ENCODE assay signal across 8 cellular contexts in the genomic region with DNA sequence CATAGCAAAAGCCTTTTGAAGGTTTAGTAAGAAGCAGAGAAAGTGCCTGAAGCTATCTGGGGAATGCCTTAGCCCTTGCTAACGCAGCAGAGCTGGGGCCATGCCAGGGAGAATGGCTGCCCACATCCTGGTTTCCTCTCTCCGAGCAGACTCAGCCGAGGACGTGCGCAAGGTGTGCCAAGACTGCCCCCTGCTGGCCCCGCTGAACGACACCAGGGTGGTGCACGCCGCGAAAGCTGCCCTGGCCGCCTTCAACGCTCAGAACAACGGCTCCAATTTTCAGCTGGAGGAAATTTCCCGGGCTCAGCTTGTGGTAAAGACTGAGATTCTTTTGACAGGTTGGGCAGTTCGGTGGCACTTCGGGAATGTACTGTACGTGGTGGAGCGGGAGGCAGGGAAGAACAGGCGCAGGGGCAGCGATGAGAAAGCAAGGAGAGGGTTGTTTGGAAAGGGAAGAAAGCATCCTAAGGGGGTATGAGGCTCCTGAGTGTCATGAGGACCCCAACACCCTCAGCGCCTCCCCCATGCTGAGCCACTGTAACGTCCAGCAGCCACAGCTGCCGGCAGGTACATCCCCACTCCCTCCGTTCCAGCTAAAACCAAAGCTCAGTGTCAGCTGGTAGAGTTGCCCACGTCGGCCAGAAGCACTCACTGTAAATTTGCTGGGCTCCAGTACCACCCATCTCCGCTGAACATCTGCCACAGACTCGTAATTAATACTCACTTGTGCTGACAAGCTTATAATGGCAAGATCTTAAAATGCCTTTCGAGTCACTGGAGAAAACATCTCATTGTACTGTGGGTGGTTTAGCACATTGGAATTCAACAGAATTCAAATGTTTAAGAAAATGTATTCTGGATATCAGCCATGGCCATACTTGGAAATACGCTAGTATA. TPM values are rescaled to one million over a fixed set of nuclear protein-coding genes. Genes with fewer than 3 reads are reported as not detected.
A peak's percentile ranks its signal among the peaks of the same experiment; 100 is the strongest.
DNase-seq lines count a peak whose midpoint lies in the region; ATAC-seq and TF ChIP-seq lines count a peak whose summit lies in the region.

No MANE protein-coding gene starts in this region.

- H3K27ac ChIP-seq in ascending aorta (no peak overlapping the region), gastrocnemius medialis (no peak overlapping the region)

- intact Hi-C loops in ascending aorta (cut with DNase I) (loop anchor here (1.0 to 10.0 kb wide), 6 partner anchors 50 to 1095 kb away; partner anchors contain the start of genes ST6GAL1 and TBCCD1), gastrocnemius medialis (cut with DNase I; ENCODE audit: low total_unique reads) (loop anchor here (5.0 to 10.0 kb wide), 2 partner anchors 548 to 635 kb away; no protein-coding TSS in a partner anchor)

- H3K9me3 ChIP-seq in ascending aorta, result no peaks in the 10 kb centered on the region
- H3K9me3 ChIP-seq in gastrocnemius medialis, result no peaks in the 10 kb centered on the region

- H3K4me3 ChIP-seq in ascending aorta, result peak overlapping the region in 1 of 2 donors; percentile 45
- H3K4me3 ChIP-seq in gastrocnemius medialis, result peak overlapping the region in 1 of 4 donors; percentile 27

- H3K36me3 ChIP-seq in ascending aorta (no peaks in the 10 kb centered on the region), gastrocnemius medialis (no peaks in the 10 kb centered on the region)

- TF ChIP-seq CTCF in ascending aorta (IDR thresholded peaks at IDR 0.05), result peak; percentile 86 to 93 (median 88)
- peak; percentile 39 to 86 (median 65) for TF ChIP-seq CTCF in gastrocnemius medialis (IDR thresholded peaks at IDR 0.05 in 4 of 5, conservative IDR thresholded peaks at IDR 0.05 in 1 of 5)

- H3K4me1 ChIP-seq in ascending aorta (peaks cover 2 to 4% of the 10 kb centered on the region in 2 donors), gastrocnemius medialis (peaks cover 0 to 6% of the 10 kb centered on the region in 2 donors)

- ATAC-seq in HG02973 (IDR thresholded peaks at IDR 0.05; ENCODE audit: unreplicated experiment) (peak; percentile 91), gastrocnemius medialis (peak; percentile 68 to 81)

- DNase-seq in NK-92 treated with Interleukin-12 subunit alpha and Interleukin-12 subunit beta, amount 100 ng/mL, for 24 hours (lab: John Stamatoyannopoulos, UW), result peak; percentile 13
- DNase-seq in NK-92 (lab: John Stamatoyannopoulos, UW; ENCODE audit: unreplicated experiment) (no peak), NCI-H1694 treated with DMSO at 0.1 percent for 48 hours (lab: John Stamatoyannopoulos, UW) (peak; percentile 84), T-helper 22 cell (ENCODE audit: low read depth) (peak; percentile 66), ascending aorta (ENCODE audit: low spot score in 2 of 2) (peak; percentile 66 to 93), hepatic stellate cell (ENCODE audit: low spot score) (peak; percentile 93), gastrocnemius medialis (peak; percentile 31 to 47)

- H3K27me3 ChIP-seq in ascending aorta (no peaks in the 10 kb centered on the region), gastrocnemius medialis (peaks cover 10 to 15% (median 14%) of the 10 kb centered on the region in 3 donors)

- no peak for TF ChIP-seq POLR2A in gastrocnemius medialis (IDR thresholded peaks at IDR 0.05)

- in situ Hi-C loops in gastrocnemius medialis (cut with MboI; ENCODE audit: low sequenced_read_pairs in 4 of 4), result loop anchor here (5.0 to 25.0 kb wide), 3 partner anchors 198 to 545 kb away; no protein-coding TSS in a partner anchor

RNA-seq across cellular contexts. Expression of gene AHSG, which starts 4.4 kb away (rescaled TPM):
- total RNA-seq in ascending aorta, result 0.53 TPM
- 1 to 10 TPM in 2 of 4 donors, not detected in 2; 1.1 to 3.6 TPM for total RNA-seq in gastrocnemius medialis

RNA-seq across cellular contexts. Expression of gene FETUB, which starts 22.9 kb away (rescaled TPM):
- not detected for total RNA-seq in ascending aorta
- not detected for total RNA-seq in gastrocnemius medialis

RNA-seq across cellular contexts. Expression of gene DNAJB11, which starts 46.8 kb away (rescaled TPM):
- total RNA-seq in ascending aorta (31.3 TPM), gastrocnemius medialis (10 to 100 TPM; 15.1 to 24.7 (median 23.0) TPM)

RNA-seq across cellular contexts. Expression of gene HRG, which starts 48.5 kb away (rescaled TPM):
- 6.9 TPM for total RNA-seq in ascending aorta
- total RNA-seq in gastrocnemius medialis, result 1 to 10 TPM in 1 of 4 donors, under 1 TPM in 1, not detected in 2; 0.46 to 1.1 TPM

RNA-seq across cellular contexts. Expression of gene TBCCD1, which starts 50.1 kb away (rescaled TPM):
- total RNA-seq in ascending aorta (6.4 TPM), gastrocnemius medialis (10 to 100 TPM in 1 of 4 donors, 1 to 10 TPM in 3; 7.3 to 10.7 (median 8.0) TPM)
